9 cellular contexts compared by ENCODE assay signal in genomic region chr1:165826565-165826964, GRCh38. TPM values are rescaled to one million over a fixed set of nuclear protein-coding genes. Genes with fewer than 3 reads are reported as not detected.
A peak's percentile ranks its signal among the peaks of the same experiment; 100 is the strongest.
DNase-seq lines count a peak whose midpoint lies in the region; ATAC-seq and TF ChIP-seq lines count a peak whose summit lies in the region.
"Had no signal": no experiment of that assay in that cellular context is flagged by ENCODE, and none has a peak within 500 bp of the region (broad histone marks: within the 10 kb centered on the region; RNA-seq: fewer than 3 reads in every experiment).

No MANE protein-coding gene starts in this region.

- H3K9me3 ChIP-seq in WERI-Rb-1 (ENCODE audit: severe bottlenecking) = no peaks in the 10 kb centered on the region
- H3K9me3 ChIP-seq in skeletal muscle satellite cell (replicated peaks; ENCODE audit: low read length) = no peaks in the 10 kb centered on the region

- H3K27me3 Mint-ChIP-seq in activated CD4-positive, alpha-beta T cell treated with anti-CD3 and anti-CD28 coated beads for 36 hours = no peaks in the 10 kb centered on the region

- peak overlapping the region; percentile 90 for H3K9ac ChIP-seq in skeletal muscle satellite cell (ENCODE audit: low read depth, low read length)

- H3K27me3 ChIP-seq in WERI-Rb-1 (ENCODE audit: insufficient read depth, low read depth, severe bottlenecking) (no peaks in the 10 kb centered on the region), skeletal muscle satellite cell (ENCODE audit: control insufficient read depth, insufficient read depth, low read length) (no peaks in the 10 kb centered on the region)

- H3K4me3 ChIP-seq in WERI-Rb-1 (ENCODE audit: low read depth, low read length) = peak overlapping the region; percentile 56
- peak overlapping the region; percentile 66 to 77 for H3K4me3 ChIP-seq in foreskin fibroblast (ENCODE audit: low read depth in 1 of 2, low read length in 2 of 2)
- peak overlapping the region; percentile 88 for H3K4me3 ChIP-seq in skeletal muscle satellite cell (ENCODE audit: low read length)

- intact Hi-C loops in activated CD4-positive, alpha-beta T cell treated with anti-CD3 and anti-CD28 coated beads for 36 hours (cut with DNase I, micrococcal nuclease) = loop anchor here (5.0 kb wide), 5 partner anchors 46 to 666 kb away; partner anchors contain the start of genes ALDH9A1 (in 1 of the 2) and FAM78B (in 1 of the 2)

- peaks cover 13% of the 10 kb centered on the region for H3K4me1 Mint-ChIP-seq in activated CD4-positive, alpha-beta T cell treated with anti-CD3 and anti-CD28 coated beads for 36 hours

- peaks cover 13% of the 10 kb centered on the region for H3K36me3 Mint-ChIP-seq in activated CD4-positive, alpha-beta T cell treated with anti-CD3 and anti-CD28 coated beads for 36 hours (ENCODE audit: low read depth)

- peak overlapping the region; percentile 96 for H3K4me3 Mint-ChIP-seq in activated CD4-positive, alpha-beta T cell treated with anti-CD3 and anti-CD28 coated beads for 36 hours

- H3K4me2 ChIP-seq in skeletal muscle satellite cell (ENCODE audit: low read length) = peak overlapping the region; percentile 88

- POLR2A ChIA-PET in activated CD4-positive, alpha-beta T cell treated with anti-CD3 and anti-CD28 coated beads for 36 hours (lab: Charles Lee) = no interaction called here

- no peak overlapping the region for H3K27ac ChIP-seq in WERI-Rb-1

- no peak overlapping the region for H3K27ac Mint-ChIP-seq in activated CD4-positive, alpha-beta T cell treated with anti-CD3 and anti-CD28 coated beads for 36 hours

- peaks cover 17% of the 10 kb centered on the region for H3K36me3 ChIP-seq in WERI-Rb-1
- no peaks in the 10 kb centered on the region for H3K36me3 ChIP-seq in skeletal muscle satellite cell (ENCODE audit: insufficient read depth, low read length)

- TF ChIP-seq CTCF in WERI-Rb-1 (IDR thresholded peaks at IDR 0.05; ENCODE audit: low read depth, low read length) = no peak
- TF ChIP-seq CTCF in foreskin fibroblast (IDR thresholded peaks at IDR 0.05; ENCODE audit: low read depth, low read length) = no peak

- ATAC-seq in activated CD4-positive, alpha-beta T cell treated with anti-CD3 and anti-CD28 coated beads for 36 hours = no peak
- no peak for ATAC-seq in HG03520 (IDR thresholded peaks at IDR 0.05; ENCODE audit: unreplicated experiment)

- DNase-seq in activated CD4-positive, alpha-beta T cell treated with anti-CD3 and anti-CD28 coated beads for 36 hours = no peak
- no peak for DNase-seq in activated CD4-positive, alpha-beta T cell treated with anti-CD3 and anti-CD28 coated beads for 4 hours
- no peak for DNase-seq in WERI-Rb-1
- no peak for DNase-seq in foreskin fibroblast
- DNase-seq in NCI-H1436 treated with DMSO at 0.1 percent for 48 hours (lab: John Stamatoyannopoulos, UW) = no peak
- no peak for DNase-seq in kidney glomerular epithelial cell (lab: John Stamatoyannopoulos, UW)
- DNase-seq: NCI-H187 treated with DMSO at 0.1 percent for 48 hours had no signal

- CTCF ChIA-PET in activated CD4-positive, alpha-beta T cell treated with anti-CD3 and anti-CD28 coated beads for 36 hours (lab: Charles Lee) = interaction anchor here (0.6 to 1.7 kb wide), 5 partner anchors 15 to 226 kb away, joined by 3 to 5 read pairs (median 3); no protein-coding TSS in a partner anchor

- H3K9me3 Mint-ChIP-seq in activated CD4-positive, alpha-beta T cell treated with anti-CD3 and anti-CD28 coated beads for 36 hours (ENCODE audit: low read depth) = no peaks in the 10 kb centered on the region

- peaks cover 20% of the 10 kb centered on the region for H3K4me1 ChIP-seq in skeletal muscle satellite cell (ENCODE audit: control insufficient read depth, insufficient read depth, low read length)

RNA-seq across cellular contexts. Expression of gene UCK2, which starts 0.8 kb away (rescaled TPM):
- total RNA-seq in activated CD4-positive, alpha-beta T cell treated with anti-CD3 and anti-CD28 coated beads for 36 hours = 10 to 100 TPM; 69.4 to 81.5 TPM
- total RNA-seq in skeletal muscle satellite cell (2012; rRNA removed) = 114 and 129 TPM in 2 replicates

RNA-seq across cellular contexts. Expression of gene TMCO1, which starts 57.9 kb away (rescaled TPM):
- total RNA-seq in activated CD4-positive, alpha-beta T cell treated with anti-CD3 and anti-CD28 coated beads for 36 hours = 10 to 100 TPM; 57.7 to 70.5 TPM
- total RNA-seq in skeletal muscle satellite cell (2012; rRNA removed) = 110 and 118 TPM in 2 replicates
